ENCODE assay signal across 21 cellular contexts in genomic region chr4:60923075-60923474, GRCh38.
"Had no signal": no experiment of that assay in that cellular context is flagged by ENCODE, and none has a peak within 500 bp of the region (broad histone marks: within the 10 kb centered on the region; RNA-seq: fewer than 3 reads in every experiment).

No MANE protein-coding gene starts in this region.

- H3K4me3 ChIP-seq: cardiac muscle cell, esophagus squamous epithelium, heart right ventricle, smooth muscle cell, suprapubic skin, transverse colon had no signal

- H3K4me1 Mint-ChIP-seq: activated CD4-positive, alpha-beta T cell treated with anti-CD3 and anti-CD28 coated beads for 36 hours; immature natural killer cell; memory B cell; natural killer cell; stimulated activated naive CD8-positive, alpha-beta T cell treated with anti-CD3 and anti-CD28 coated beads, Interleukin-15, amount 100 ng/mL, for 72 hours had no signal

- DNase-seq: activated CD4-positive, alpha-beta T cell treated with anti-CD3 and anti-CD28 coated beads for 36 hours; activated CD4-positive, alpha-beta T cell treated with anti-CD3 and anti-CD28 coated beads, Interleukin-2, amount 50 U/mL, for 48 hours; activated gamma-delta T cell treated with Interleukin-2 at 50 U/mL for 16 hours; activated T-cell treated with anti-CD3 and anti-CD28 coated beads for 4 hours; effector CD8-positive, alpha-beta T cell; esophagus squamous epithelium; heart right ventricle; immature natural killer cell; natural killer cell; stimulated activated CD4-positive, alpha-beta T cell treated with anti-CD3 and anti-CD28 coated beads, Interleukin-4, amount 100 ng/mL, for 1 hour; stimulated activated naive CD8-positive, alpha-beta T cell treated with anti-CD3 and anti-CD28 coated beads, Interleukin-15, amount 100 ng/mL, for 72 hours; transverse colon; WERI-Rb-1 had no signal

- H3K27me3 Mint-ChIP-seq: activated CD4-positive, alpha-beta T cell treated with anti-CD3 and anti-CD28 coated beads for 36 hours; activated naive CD8-positive, alpha-beta T cell; dendritic cell treated with granulocyte-macrophage colony-stimulating factor and Interleukin-4, amounts not matched to agents 40 ng/mL and 50 ng/mL, for 4 days; memory B cell; stimulated activated naive CD8-positive, alpha-beta T cell treated with anti-CD3 and anti-CD28 coated beads, Interleukin-15, amount 100 ng/mL, for 72 hours had no signal

- H3K4me2 ChIP-seq: smooth muscle cell had no signal

- H3K27me3 ChIP-seq: cardiac muscle cell, esophagus squamous epithelium, heart right ventricle, suprapubic skin, transverse colon had no signal

- ATAC-seq: activated CD4-positive, alpha-beta T cell treated with anti-CD3 and anti-CD28 coated beads for 36 hours; heart right ventricle; natural killer cell; sciatic nerve; stimulated activated naive CD8-positive, alpha-beta T cell treated with anti-CD3 and anti-CD28 coated beads, Interleukin-15, amount 100 ng/mL, for 72 hours had no signal

- H3K27ac Mint-ChIP-seq: activated CD4-positive, alpha-beta T cell treated with anti-CD3 and anti-CD28 coated beads for 36 hours; activated naive CD8-positive, alpha-beta T cell; activated T-helper 1 cell treated with anti-CD3 and anti-CD28 coated beads, Interleukin-12 subunit alpha, Interleukin-12 subunit beta, Interleukin-2, Interleukin-4 antibody, amounts not matched to agents 30 ng/mL and 10 ng/mL and 1 ng/mL, durations not matched to agents 14 hours and 24 hours and 36 hours; dendritic cell treated with granulocyte-macrophage colony-stimulating factor and Interleukin-4, amounts not matched to agents 40 ng/mL and 50 ng/mL, for 4 days; immature natural killer cell; memory B cell; natural killer cell; stimulated activated naive CD8-positive, alpha-beta T cell treated with anti-CD3 and anti-CD28 coated beads, Interleukin-15, amount 100 ng/mL, for 72 hours had no signal

- H3K4me1 ChIP-seq: esophagus squamous epithelium, heart right ventricle, suprapubic skin, transverse colon had no signal

- H3K27ac ChIP-seq: cardiac muscle cell, esophagus squamous epithelium, heart right ventricle, suprapubic skin, transverse colon, WERI-Rb-1 had no signal

- H3K36me3 ChIP-seq: cardiac muscle cell, esophagus squamous epithelium, heart right ventricle, suprapubic skin, transverse colon, WERI-Rb-1 had no signal

- H3K4me3 Mint-ChIP-seq: activated CD4-positive, alpha-beta T cell treated with anti-CD3 and anti-CD28 coated beads for 36 hours; activated naive CD8-positive, alpha-beta T cell; activated T-helper 1 cell treated with anti-CD3 and anti-CD28 coated beads, Interleukin-12 subunit alpha, Interleukin-12 subunit beta, Interleukin-2, Interleukin-4 antibody, amounts not matched to agents 30 ng/mL and 10 ng/mL and 1 ng/mL, durations not matched to agents 14 hours and 24 hours and 36 hours; dendritic cell treated with granulocyte-macrophage colony-stimulating factor and Interleukin-4, amounts not matched to agents 40 ng/mL and 50 ng/mL, for 4 days; immature natural killer cell; memory B cell; natural killer cell; stimulated activated naive CD8-positive, alpha-beta T cell treated with anti-CD3 and anti-CD28 coated beads, Interleukin-15, amount 100 ng/mL, for 72 hours had no signal

- H3K9me3 Mint-ChIP-seq: activated T-helper 1 cell treated with anti-CD3 and anti-CD28 coated beads, Interleukin-12 subunit alpha, Interleukin-12 subunit beta, Interleukin-2, Interleukin-4 antibody, amounts not matched to agents 30 ng/mL and 10 ng/mL and 1 ng/mL, durations not matched to agents 14 hours and 24 hours and 36 hours; dendritic cell treated with granulocyte-macrophage colony-stimulating factor and Interleukin-4, amounts not matched to agents 40 ng/mL and 50 ng/mL, for 4 days had no signal

- H3K36me3 Mint-ChIP-seq: activated naive CD8-positive, alpha-beta T cell; immature natural killer cell; memory B cell had no signal
